Comparison of ENCODE assay signal across 20 cellular contexts in genomic region chr17:32910769-32911168, GRCh38. TPM values are rescaled to one million over a fixed set of nuclear protein-coding genes. Genes with fewer than 3 reads are reported as not detected.
A peak's percentile ranks its signal among the peaks of the same experiment; 100 is the strongest.
DNase-seq lines count a peak whose midpoint lies in the region; ATAC-seq, FAIRE-seq and TF ChIP-seq lines count a peak whose summit lies in the region.
"Had no signal": no experiment of that assay in that cellular context is flagged by ENCODE, and none has a peak within 500 bp of the region (broad histone marks: within the 10 kb centered on the region; RNA-seq: fewer than 3 reads in every experiment).

No MANE protein-coding gene starts in this region.

- no peak overlapping the region for H3K27ac Mint-ChIP-seq in type B pancreatic cell
- H3K27ac Mint-ChIP-seq: H9 had no signal

- in situ Hi-C loops in HepG2 (cut with HindIII; ENCODE audit: extremely low pct_ligation_motif_present, low pct_unique_long_range_greater_than_20kb) (loop anchor here (5.0 kb wide), 1 partner anchor 128 kb away; no protein-coding TSS in a partner anchor), K562 (cut with MboI) (no loop called here)

- no peaks in the 10 kb centered on the region for H3K27me3 Mint-ChIP-seq in type B pancreatic cell

- no peak overlapping the region for H3K18ac ChIP-seq in mesenchymal stem cell (ENCODE audit: low read depth in 1 of 2, low read length in 2 of 2)

- H3K79me2 ChIP-seq in HepG2 (ENCODE audit: insufficient read depth, low read length), result no peaks in the 10 kb centered on the region
- no peaks in the 10 kb centered on the region for H3K79me2 ChIP-seq in K562 (ENCODE audit: control insufficient read depth, insufficient read depth, low read length)

- no peak overlapping the region for H3K23ac ChIP-seq in mesenchymal stem cell (ENCODE audit: low read length in 2 of 2)

- H3K9ac ChIP-seq in HepG2 (ENCODE audit: insufficient read depth, low read depth, low read length) (no peak overlapping the region), K562 (ENCODE audit: insufficient read depth in 1 of 2, low read depth in 2 of 2, low read length in 2 of 2) (peak overlapping the region in 1 of 2 experiments; percentile 45; a peak in 2 of 4 replicates), mesenchymal stem cell (ENCODE audit: low read length) (peak overlapping the region; percentile 80)
- H3K9ac ChIP-seq: BLaER1 had no signal

- intact Hi-C loops in HepG2 (cut with micrococcal nuclease; ENCODE audit: unreplicated experiment) (loop anchor here (1.0 to 2.0 kb wide), 2 partner anchors 34 to 127 kb away; partner anchors contain the start of gene MYO1D), right lobe of liver (cut with DNase I) (no loop called here), K562 (cut with micrococcal nuclease) (loop anchor here (1.0 kb wide), 2 partner anchors 33 to 127 kb away; partner anchors contain the start of gene MYO1D)

- TF ChIP-seq CTCF in HepG2 (CRISPR knock-in tag; IDR thresholded peaks at IDR 0.05) (no peak), right lobe of liver (IDR thresholded peaks at IDR 0.05) (no peak), K562 (IDR thresholded peaks at IDR 0.05 in 2 of 3, conservative IDR thresholded peaks at IDR 0.05 in 1 of 3; ENCODE audit: insufficient read depth in 2 of 3, low read depth in 1 of 3, low read length in 3 of 3) (no peak), type B pancreatic cell (conservative IDR thresholded peaks at IDR 0.05) (no peak)

- no peak overlapping the region for H2AK5ac ChIP-seq in mesenchymal stem cell (ENCODE audit: low read length, severe bottlenecking)

- POLR2A ChIA-PET in HepG2 (lab: Yijun Ruan, JAX) (no interaction called here), K562 (lab: Yijun Ruan, JAX) (interaction anchor here (3.7 kb wide), 1 partner anchor 34 kb away, joined by 23 read pairs; the partner anchor contains the start of gene MYO1D)

- H3K4me3 Mint-ChIP-seq in type B pancreatic cell, result no peak overlapping the region
- H3K4me3 Mint-ChIP-seq: H9 had no signal

- no peaks in the 10 kb centered on the region for H4K20me1 ChIP-seq in HepG2 (ENCODE audit: insufficient read depth, low read length)
- H4K20me1 ChIP-seq in K562 (replicated peaks; ENCODE audit: control insufficient read depth, insufficient read depth, low read length), result no peaks in the 10 kb centered on the region
- H4K20me1 ChIP-seq: BLaER1 had no signal

- H3K9me3 ChIP-seq in HepG2 (ENCODE audit: low read length), result no peaks in the 10 kb centered on the region
- no peaks in the 10 kb centered on the region for H3K9me3 ChIP-seq in right lobe of liver
- H3K9me3 ChIP-seq in K562 (replicated peaks; ENCODE audit: control insufficient read depth, insufficient read depth, low read depth, low read length), result no peaks in the 10 kb centered on the region; the same call in 1 of the 2 replicates
- H3K9me3 ChIP-seq in mesenchymal stem cell (ENCODE audit: control insufficient read depth, low read length), result no peaks in the 10 kb centered on the region
- H3K9me3 ChIP-seq: BLaER1, SJCRH30 had no signal

- FAIRE-seq in HepG2 (lab: Jason Lieb, UNC) (no peak), K562 (lab: Jason Lieb, UNC) (peak; percentile 63)
- FAIRE-seq: A204.1 had no signal

- CTCF ChIA-PET in HepG2 (lab: Yijun Ruan, JAX; ENCODE audit: low intra/inter-chr PET ratio, low total read pairs), result interaction anchor here (1.7 to 2.9 kb wide), 2 partner anchors 33 to 127 kb away, joined by 7 to 24 read pairs; partner anchors contain the start of gene MYO1D
- CTCF ChIA-PET in K562 (lab: Yijun Ruan, JAX; ENCODE audit: low intra/inter-chr PET ratio), result interaction anchor here (1.8 to 1.9 kb wide), 2 partner anchors 127 to 128 kb away, joined by 7 read pairs; no protein-coding TSS in a partner anchor

- no peak overlapping the region for H3K14ac ChIP-seq in mesenchymal stem cell (ENCODE audit: low read length in 2 of 2)

- TF ChIP-seq POLR2A in HepG2 (IDR thresholded peaks at IDR 0.05; ENCODE audit: insufficient read depth in 1 of 2, low read depth in 2 of 2, low read length in 2 of 2) (no peak), right lobe of liver (IDR thresholded peaks at IDR 0.05) (no peak), K562 (conservative IDR thresholded peaks at IDR 0.05) (no peak)

- no peaks in the 10 kb centered on the region for H3K9me3 Mint-ChIP-seq in type B pancreatic cell
- H3K9me3 Mint-ChIP-seq: H9 had no signal

- BruUV-seq in HepG2 (replicated peaks; lab: Mats Ljungman, UMichigan) (no TSS peak), K562 (replicated peaks; lab: Mats Ljungman, UMichigan) (no TSS peak)

- TF ChIP-seq EP300 in HepG2 (IDR thresholded peaks at IDR 0.05; ENCODE audit: low read depth in 2 of 2, low read length in 2 of 2) (no peak), HepG2 (CRISPR knock-in tag; IDR thresholded peaks at IDR 0.05; ENCODE audit: borderline replicate concordance) (no peak), K562 (IDR thresholded peaks at IDR 0.05; ENCODE audit: low read length) (peak; percentile 26; the same call in 1 of the 2 replicates)

- H3K4me2 ChIP-seq in HepG2 (ENCODE audit: low read depth, low read length) (peak overlapping the region; percentile 25; the same call in 1 of the 2 replicates), K562 (ENCODE audit: insufficient read depth, low read length) (peak overlapping the region; percentile 47), mesenchymal stem cell (ENCODE audit: low read length, poor library complexity, severe bottlenecking) (no peak overlapping the region)
- H3K4me2 ChIP-seq: BLaER1 had no signal

- TF ChIP-seq RAD21 in HepG2 (CRISPR knock-in tag; IDR thresholded peaks at IDR 0.05) (no peak), K562 (CRISPR knock-in tag; conservative IDR thresholded peaks at IDR 0.05 in 1 of 2, IDR thresholded peaks at IDR 0.05 in 1 of 2) (0 out of 4 replicates have a peak, but pooled peaks of 1 of the 2 experiments have one; percentile 1)

- H2BK5ac ChIP-seq in mesenchymal stem cell (ENCODE audit: low read depth, low read length, poor library complexity, severe bottlenecking), result no peak overlapping the region

- no peak overlapping the region for H4K91ac ChIP-seq in mesenchymal stem cell (ENCODE audit: low read length)

- H3K36me3 ChIP-seq in HepG2 (replicated peaks in 1 of 2; ENCODE audit: control insufficient read depth in 1 of 2, insufficient read depth in 2 of 2, low read length in 2 of 2) (no peaks in the 10 kb centered on the region), right lobe of liver (no peaks in the 10 kb centered on the region), K562 (ENCODE audit: control insufficient read depth, insufficient read depth, low read length) (no peaks in the 10 kb centered on the region), mesenchymal stem cell (ENCODE audit: control insufficient read depth in 1 of 2, insufficient read depth in 2 of 2, low read depth in 1 of 2, low read length in 2 of 2) (no peaks in the 10 kb centered on the region)
- H3K36me3 ChIP-seq: BLaER1, SJCRH30 had no signal

- H3K79me1 ChIP-seq in mesenchymal stem cell (replicated peaks; ENCODE audit: low read length, poor library complexity, severe bottlenecking), result no peaks in the 10 kb centered on the region

- H3K4ac ChIP-seq in mesenchymal stem cell (ENCODE audit: low read depth in 1 of 2, low read length in 2 of 2), result no peak overlapping the region

- peaks cover 56% of the 10 kb centered on the region for H3K4me1 ChIP-seq in HepG2 (ENCODE audit: insufficient read depth, low read length)
- peaks cover 0 to 12% (median 0%) of the 10 kb centered on the region in 4 donors for H3K4me1 ChIP-seq in right lobe of liver
- H3K4me1 ChIP-seq in K562 (replicated peaks in 1 of 2; ENCODE audit: control insufficient read depth in 2 of 2, insufficient read depth in 2 of 2, low read length in 2 of 2), result peaks cover 18 to 57% of the 10 kb centered on the region in 2 experiments; a peak in 4 of 5 replicates
- H3K4me1 ChIP-seq in mesenchymal stem cell (ENCODE audit: control insufficient read depth, insufficient read depth, low read depth, low read length), result peaks cover 1% of the 10 kb centered on the region
- H3K4me1 ChIP-seq: BLaER1, SJCRH30 had no signal

- H3K4me1 Mint-ChIP-seq in type B pancreatic cell (ENCODE audit: unreplicated experiment), result peaks cover 16% of the 10 kb centered on the region

- H2AFZ ChIP-seq in HepG2 (ENCODE audit: low read length) (no peak overlapping the region), K562 (ENCODE audit: low read depth, low read length) (peak overlapping the region; percentile 93), mesenchymal stem cell (ENCODE audit: low read depth, low read length) (no peak overlapping the region)

- H3K4me3 ChIP-seq in HepG2 (replicated peaks in 1 of 3; ENCODE audit: insufficient read depth in 1 of 3, low read depth in 2 of 3, low read length in 3 of 3), result no peak overlapping the region
- no peak overlapping the region for H3K4me3 ChIP-seq in right lobe of liver
- H3K4me3 ChIP-seq in K562, result no peak overlapping the region
- no peak overlapping the region for H3K4me3 ChIP-seq in mesenchymal stem cell (ENCODE audit: insufficient read depth in 1 of 2, low read depth in 1 of 2, low read length in 2 of 2)
- H3K4me3 ChIP-seq: BLaER1, SJCRH30 had no signal

- H3K27me3 ChIP-seq in HepG2 (ENCODE audit: control insufficient read depth in 1 of 2, insufficient read depth in 2 of 2, low read length in 2 of 2), result no peaks in the 10 kb centered on the region
- no peaks in the 10 kb centered on the region for H3K27me3 ChIP-seq in right lobe of liver
- no peaks in the 10 kb centered on the region for H3K27me3 ChIP-seq in K562 (ENCODE audit: control insufficient read depth in 2 of 2, insufficient read depth in 2 of 2, low read length in 2 of 2)
- peaks cover 4 to 7% of the 10 kb centered on the region in 2 experiments for H3K27me3 ChIP-seq in mesenchymal stem cell (ENCODE audit: control insufficient read depth in 1 of 2, insufficient read depth in 1 of 2, low read length in 2 of 2)
- H3K27me3 ChIP-seq: BLaER1 had no signal

- no peak overlapping the region for H4K8ac ChIP-seq in mesenchymal stem cell (ENCODE audit: low read length)

- no peaks in the 10 kb centered on the region for H3K36me3 Mint-ChIP-seq in type B pancreatic cell

- H2BK15ac ChIP-seq in mesenchymal stem cell (ENCODE audit: low read depth, poor library complexity, severe bottlenecking), result no peak overlapping the region

- H2BK120ac ChIP-seq in mesenchymal stem cell (ENCODE audit: low read depth, low read length), result no peak overlapping the region

- WGBS in HepG2 (ENCODE audit: low lambda C conversion rate), result 9% methylated on average over 3 of the region's 3 CpGs
- WGBS in right lobe of liver (ENCODE audit: insufficient coverage, low coverage, low lambda C conversion rate, missing lambda C conversion rate), result 31% methylated on average over 3 of the region's 3 CpGs
- WGBS in K562 (ENCODE audit: insufficient coverage, low coverage, missing lambda C conversion rate), result 10% methylated on average over 3 of the region's 3 CpGs
- WGBS in mesenchymal stem cell, result 100% methylated on average over 2 of the region's 3 CpGs

- no peak overlapping the region for H3K27ac ChIP-seq in HepG2 (ENCODE audit: extremely low read length, insufficient read depth, low read length)
- H3K27ac ChIP-seq in right lobe of liver, result no peak overlapping the region
- H3K27ac ChIP-seq in K562 (ENCODE audit: extremely low read depth, low read depth, low read length), result peak overlapping the region; percentile 73
- no peak overlapping the region for H3K27ac ChIP-seq in mesenchymal stem cell (ENCODE audit: low read length, poor library complexity, severe bottlenecking)
- H3K27ac ChIP-seq: BLaER1, SJCRH30 had no signal

- DNase-seq in HepG2 (ENCODE audit: low spot score), result no peak
- no peak for DNase-seq in right lobe of liver
- peak in 3 of 4 experiments; percentile 37 to 53 (median 43) for DNase-seq in K562 (ENCODE audit: extremely low read depth in 1 of 4, low spot score in 3 of 4)
- no peak for DNase-seq in mesenchymal stem cell
- DNase-seq in NCI-H2107 (lab: John Stamatoyannopoulos, UW), result no peak
- no peak for DNase-seq in type B pancreatic cell (ENCODE audit: extremely low spot score, unreplicated experiment)
- DNase-seq in NCI-H2107 treated with DMSO at 0.1 percent for 48 hours (lab: John Stamatoyannopoulos, UW; ENCODE audit: unreplicated experiment), result no peak
- DNase-seq: DMS153, EL, H9, MV-4-11, NCI-H1417, NCI-H187 treated with DMSO at 0.1 percent for 48 hours, NCI-H2171, NCI-H446 treated with DMSO at 0.1 percent for 48 hours, PC-3, SJCRH30 had no signal

- H3K9me1 ChIP-seq in K562 (ENCODE audit: control insufficient read depth, insufficient read depth, low read length), result no peaks in the 10 kb centered on the region

- no peak overlapping the region for H2BK12ac ChIP-seq in mesenchymal stem cell (ENCODE audit: low read length in 2 of 2)

- no peak for ATAC-seq in HepG2
- no peak for ATAC-seq in right lobe of liver
- ATAC-seq in K562, result peak; percentile 4; the same call in 1 of the 3 replicates
- no peak for ATAC-seq in HG02642 (IDR thresholded peaks at IDR 0.05; ENCODE audit: poor library complexity, unreplicated experiment)
- ATAC-seq: PC-3 had no signal

RNA-seq across cellular contexts. Expression of gene TMEM98, which starts 17.2 kb away (rescaled TPM):
- total RNA-seq in HepG2 (2016; rRNA removed; fragmentation: Illumina TruSeq; extraction: Trizol), result 77.3 and 103 TPM in 2 replicates
- 53.1 and 67.2 TPM in 2 replicates for total RNA-seq in HepG2 (2016; cell fraction: cytosol; rRNA removed; fragmentation: Illumina TruSeq; extraction: Trizol; ENCODE audit: low read depth)
- total RNA-seq in HepG2 (2016; cell fraction: insoluble cytoplasmic fraction; rRNA removed; fragmentation: Illumina TruSeq; extraction: Trizol), result 79.2 and 109 TPM in 2 replicates
- 111 and 127 TPM in 2 replicates for total RNA-seq in HepG2 (2016; cell fraction: membrane; rRNA removed; fragmentation: Illumina TruSeq; extraction: Trizol)
- total RNA-seq in HepG2 (2016; cell fraction: nucleus; rRNA removed; fragmentation: Illumina TruSeq; extraction: Trizol), result 75.4 and 76.4 TPM in 2 replicates
- polyA plus RNA-seq in HepG2 (2011; rRNA removed), result 175 and 180 TPM in 2 replicates
- 328 and 339 TPM in 2 replicates for polyA plus RNA-seq in HepG2 (2011; cell fraction: cytosol; rRNA removed)
- 173 and 209 TPM in 2 replicates for polyA plus RNA-seq in HepG2 (2011; cell fraction: nucleus; rRNA removed)
- 69.9 and 74.1 TPM in 2 replicates for polyA plus RNA-seq in HepG2 (2012)
- 92.0 and 118 TPM in 2 replicates for polyA plus RNA-seq in HepG2 (2016; cell fraction: cytosol; fragmentation: Illumina TruSeq; extraction: Trizol; ENCODE audit: low read depth)
- polyA plus RNA-seq in HepG2 (2016; cell fraction: insoluble cytoplasmic fraction; fragmentation: Illumina TruSeq; extraction: Trizol; ENCODE audit: low read depth), result 87.3 and 89.1 TPM in 2 replicates
- polyA plus RNA-seq in HepG2 (2016; cell fraction: membrane; fragmentation: Illumina TruSeq; extraction: Trizol; ENCODE audit: low read depth), result 118 and 131 TPM in 2 replicates
- polyA plus RNA-seq in HepG2 (2016; cell fraction: nucleus; fragmentation: Illumina TruSeq; extraction: Trizol; ENCODE audit: insufficient read depth, low read depth), result 139 and 141 TPM in 2 replicates
- polyA minus RNA-seq in HepG2 (2011; rRNA and poly(A)+ RNA removed; ENCODE audit: low replicate concordance), result 1.2 and 454 TPM in 2 replicates
- polyA minus RNA-seq in HepG2 (2011; cell fraction: cytosol; rRNA and poly(A)+ RNA removed), result 65.4 and 66.9 TPM in 2 replicates
- polyA minus RNA-seq in HepG2 (2011; cell fraction: nucleus; rRNA and poly(A)+ RNA removed), result 53.7 and 60.7 TPM in 2 replicates
- 10 to 100 TPM in 4 of 6 experiments, 1 to 10 TPM in 2; 7.8 to 31.5 (median 19.2) TPM for total RNA-seq in right lobe of liver
- total RNA-seq in K562 (2011; cell fraction: chromatin; rRNA removed; ENCODE audit: low replicate concordance), result 71.8 and 172 TPM in 2 replicates
- total RNA-seq in K562 (2011; cell fraction: nucleolus; rRNA removed), result 232 and 247 TPM in 2 replicates
- total RNA-seq in K562 (2011; cell fraction: nucleoplasm; rRNA removed), result 162 and 166 TPM in 2 replicates
- total RNA-seq in K562 (2014; rRNA removed), result 51.6 and 66.7 TPM in 2 replicates
- 29.8 and 38.8 TPM in 2 replicates for total RNA-seq in K562 (2014; rRNA removed; fragmentation: Illumina TruSeq; extraction: Trizol)
- total RNA-seq in K562 (2015; rRNA removed; fragmentation: Illumina TruSeq; extraction: Trizol), result 33.1 and 33.5 TPM in 2 replicates
- total RNA-seq in K562 (2021), result 58.4 and 60.2 TPM in 2 replicates
- 85.5 and 164 TPM in 2 replicates for polyA plus RNA-seq in K562 (2011; rRNA removed)
- polyA plus RNA-seq in K562 (2011; cell fraction: cytosol; rRNA removed), result 167 and 362 TPM in 2 replicates
- 87.5 and 178 TPM in 2 replicates for polyA plus RNA-seq in K562 (2011; cell fraction: nucleus; rRNA removed)
- 75.0 and 83.8 TPM in 2 replicates for polyA plus RNA-seq in K562 (2012)
- polyA plus RNA-seq in K562 (2014; fragmentation: Illumina TruSeq; extraction: Trizol), result 75.8 and 87.3 TPM in 2 replicates
- 100 to 1,000 TPM; 112 to 115 TPM for polyA plus RNA-seq in K562 (2014; fragmentation: Nextera tagmentation; extraction: Ambion mirVana)
- polyA plus RNA-seq in K562 (2014; rRNA removed), result 84.7 and 92.1 TPM in 2 replicates
- polyA minus RNA-seq in K562 (2011; rRNA and poly(A)+ RNA removed), result 48.5 and 125 TPM in 2 replicates
- 32.2 and 69.1 TPM in 2 replicates for polyA minus RNA-seq in K562 (2011; cell fraction: cytosol; rRNA and poly(A)+ RNA removed)
- 18.9 and 23.7 TPM in 2 replicates for polyA minus RNA-seq in K562 (2011; cell fraction: nucleus; rRNA and poly(A)+ RNA removed)
- 51.4 TPM for polyA plus RNA-seq in mesenchymal stem cell (2013, experiment 1 of 2)
- polyA plus RNA-seq in mesenchymal stem cell (2013, experiment 2 of 2), result 53.0 TPM
- total RNA-seq in type B pancreatic cell (ENCODE audit: low replicate concordance), result 87.0 and 161 TPM in 2 replicates

RNA-seq across cellular contexts. Expression of gene MYO1D, which starts 33.8 kb away (rescaled TPM):
- total RNA-seq in HepG2 (2016; rRNA removed; fragmentation: Illumina TruSeq; extraction: Trizol) (13.2 and 15.4 TPM in 2 replicates), right lobe of liver (10 to 100 TPM; 17.6 to 25.7 (median 21.0) TPM), K562 (2014; rRNA removed) (34.9 and 39.5 TPM in 2 replicates), K562 (2014; rRNA removed; fragmentation: Illumina TruSeq; extraction: Trizol) (46.2 and 46.3 TPM in 2 replicates), K562 (2015; rRNA removed; fragmentation: Illumina TruSeq; extraction: Trizol) (44.6 and 45.4 TPM in 2 replicates), K562 (2021) (50.7 and 60.2 TPM in 2 replicates), type B pancreatic cell (ENCODE audit: low replicate concordance) (24.9 and 46.7 TPM in 2 replicates)
- total RNA-seq in HepG2 (2016; cell fraction: cytosol; rRNA removed; fragmentation: Illumina TruSeq; extraction: Trizol; ENCODE audit: low read depth), result 3.0 and 3.6 TPM in 2 replicates
- 12.4 and 13.8 TPM in 2 replicates for total RNA-seq in HepG2 (2016; cell fraction: insoluble cytoplasmic fraction; rRNA removed; fragmentation: Illumina TruSeq; extraction: Trizol)
- total RNA-seq in HepG2 (2016; cell fraction: membrane; rRNA removed; fragmentation: Illumina TruSeq; extraction: Trizol), result 5.7 and 6.1 TPM in 2 replicates
- total RNA-seq in HepG2 (2016; cell fraction: nucleus; rRNA removed; fragmentation: Illumina TruSeq; extraction: Trizol), result 14.8 and 18.3 TPM in 2 replicates
- polyA plus RNA-seq in HepG2 (2011; rRNA removed) (17.3 and 19.7 TPM in 2 replicates), K562 (2011; rRNA removed) (26.4 and 71.2 TPM in 2 replicates), K562 (2014; fragmentation: Illumina TruSeq; extraction: Trizol) (50.3 and 68.1 TPM in 2 replicates), K562 (2014; fragmentation: Nextera tagmentation; extraction: Ambion mirVana) (1 to 10 TPM; 2.1 to 2.6 TPM), K562 (2014; rRNA removed) (30.5 and 31.0 TPM in 2 replicates)
- 15.1 and 24.7 TPM in 2 replicates for polyA plus RNA-seq in HepG2 (2011; cell fraction: cytosol; rRNA removed)
- 8.8 and 9.9 TPM in 2 replicates for polyA plus RNA-seq in HepG2 (2011; cell fraction: nucleus; rRNA removed)
- polyA plus RNA-seq in HepG2 (2012), result 21.0 and 26.3 TPM in 2 replicates
- 0.91 and 1.2 TPM in 2 replicates for polyA plus RNA-seq in HepG2 (2016; cell fraction: cytosol; fragmentation: Illumina TruSeq; extraction: Trizol; ENCODE audit: low read depth)
- polyA plus RNA-seq in HepG2 (2016; cell fraction: insoluble cytoplasmic fraction; fragmentation: Illumina TruSeq; extraction: Trizol; ENCODE audit: low read depth), result 11.4 and 15.7 TPM in 2 replicates
- 2.9 and 3.4 TPM in 2 replicates for polyA plus RNA-seq in HepG2 (2016; cell fraction: membrane; fragmentation: Illumina TruSeq; extraction: Trizol; ENCODE audit: low read depth)
- 8.9 and 12.3 TPM in 2 replicates for polyA plus RNA-seq in HepG2 (2016; cell fraction: nucleus; fragmentation: Illumina TruSeq; extraction: Trizol; ENCODE audit: insufficient read depth, low read depth)
- polyA minus RNA-seq in HepG2 (2011; rRNA and poly(A)+ RNA removed; ENCODE audit: low replicate concordance), result 1.8 and 19.9 TPM in 2 replicates
- 24.6 and 25.3 TPM in 2 replicates for polyA minus RNA-seq in HepG2 (2011; cell fraction: cytosol; rRNA and poly(A)+ RNA removed)
- 44.4 and 61.9 TPM in 2 replicates for polyA minus RNA-seq in HepG2 (2011; cell fraction: nucleus; rRNA and poly(A)+ RNA removed)
- total RNA-seq in K562 (2011; cell fraction: chromatin; rRNA removed; ENCODE audit: low replicate concordance), result 172 and 277 TPM in 2 replicates
- total RNA-seq in K562 (2011; cell fraction: nucleolus; rRNA removed), result 94.2 and 97.4 TPM in 2 replicates
- total RNA-seq in K562 (2011; cell fraction: nucleoplasm; rRNA removed), result 114 and 123 TPM in 2 replicates
- 26.0 and 47.6 TPM in 2 replicates for polyA plus RNA-seq in K562 (2011; cell fraction: cytosol; rRNA removed)
- 20.8 and 29.6 TPM in 2 replicates for polyA plus RNA-seq in K562 (2011; cell fraction: nucleus; rRNA removed)
- polyA plus RNA-seq in K562 (2012), result 52.4 and 65.3 TPM in 2 replicates
- polyA minus RNA-seq in K562 (2011; rRNA and poly(A)+ RNA removed), result 67.1 and 142 TPM in 2 replicates
- 34.9 and 59.8 TPM in 2 replicates for polyA minus RNA-seq in K562 (2011; cell fraction: cytosol; rRNA and poly(A)+ RNA removed)
- 57.5 and 69.2 TPM in 2 replicates for polyA minus RNA-seq in K562 (2011; cell fraction: nucleus; rRNA and poly(A)+ RNA removed)
- polyA plus RNA-seq in mesenchymal stem cell (2013, experiment 1 of 2), result 5.0 TPM
- polyA plus RNA-seq in mesenchymal stem cell (2013, experiment 2 of 2), result 5.5 TPM

Comparison
In these comparisons a context has a peak if more than half of its experiments do, and no peak if none do; other contexts are left out.
1. intact Hi-C loops: an anchor here in HepG2 (1.0 to 2.0 kb wide) and K562 (1.0 kb wide); none called in right lobe of liver.
2. DNase-seq: peak in K562 (3 of 4); none in HepG2 (single experiment), right lobe of liver (0 of 3), mesenchymal stem cell (single experiment), NCI-H2107 (single experiment), type B pancreatic cell (single experiment) and NCI-H2107 treated with DMSO at 0.1 percent for 48 hours (single experiment).
3. Of the 241 proteins assayed by ChIP-seq in both HepG2 and K562: peak only in HepG2: none; only in K562: ADNP, CREM, DPF2, EP300, FOSL1, JUND and 2 more; in both: none; in neither: 232; mixed calls (peak in some experiments, not most) for 1.